ENCODE assay signal across 8 cellular contexts in the genomic region with DNA sequence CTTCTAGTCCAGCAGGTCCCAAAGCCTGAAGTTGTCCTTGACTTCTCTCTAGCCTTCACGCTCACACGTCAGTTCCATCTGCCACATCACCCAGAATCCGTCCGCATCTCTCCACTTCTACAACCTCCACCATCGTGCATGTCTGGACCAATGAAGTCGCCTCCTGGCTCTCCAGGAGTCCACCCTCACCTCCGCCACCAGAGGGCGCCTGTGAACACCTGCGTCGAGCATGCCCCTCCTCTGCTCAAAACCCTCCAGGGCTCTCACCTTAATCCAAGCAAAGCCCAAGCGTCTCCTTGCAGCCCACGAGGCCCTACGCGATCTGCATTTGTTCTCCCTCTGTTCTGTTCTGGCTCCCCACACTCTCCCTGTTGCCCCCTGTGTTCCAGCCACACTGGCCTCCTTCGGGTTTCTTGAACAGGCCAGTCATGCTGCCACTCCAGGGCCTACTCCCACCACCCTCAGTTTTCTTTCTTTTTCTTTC. TPM values are rescaled to one million over a fixed set of nuclear protein-coding genes. Genes with fewer than 3 reads are reported as not detected.
DNase-seq lines count a peak whose midpoint lies in the region; ATAC-seq, FAIRE-seq and TF ChIP-seq lines count a peak whose summit lies in the region.

No MANE protein-coding gene starts in this region.

- FAIRE-seq in urothelium cell line (lab: Jason Lieb, UNC): no peak

- TF ChIP-seq EP300 in gastroesophageal sphincter (IDR thresholded peaks at IDR 0.05): no peak

- no peak overlapping the region for H3K4me3 Mint-ChIP-seq in activated T-helper 17 cell treated with anti-CD3 and anti-CD28 coated beads, Interleukin-2, amount 50 U/mL, for 72 hours

- TF ChIP-seq CTCF in Loucy (conservative IDR thresholded peaks at IDR 0.05; ENCODE audit: low read length) (peak; percentile 87), gastroesophageal sphincter (IDR thresholded peaks at IDR 0.05) (peak in 3 of 4 experiments; percentile 80 to 91 (median 81))

- H3K9ac ChIP-seq in Loucy (ENCODE audit: low read depth, low read length, poor library complexity, severe bottlenecking): peak overlapping the region; percentile 46

- no peak overlapping the region for H3K27ac ChIP-seq in gastroesophageal sphincter

- H4K20me1 ChIP-seq in Loucy (ENCODE audit: insufficient read depth, low read length, poor library complexity, severe bottlenecking): no peaks in the 10 kb centered on the region

- H3K27ac Mint-ChIP-seq in activated T-helper 17 cell treated with anti-CD3 and anti-CD28 coated beads, Interleukin-2, amount 50 U/mL, for 72 hours: peak overlapping the region; percentile 0

- no peaks in the 10 kb centered on the region for H3K27me3 Mint-ChIP-seq in activated T-helper 17 cell treated with anti-CD3 and anti-CD28 coated beads, Interleukin-2, amount 50 U/mL, for 72 hours

- peak overlapping the region; percentile 26 for H3K4me2 ChIP-seq in Loucy (ENCODE audit: low read depth, low read length, poor library complexity, severe bottlenecking)

- H3K9me2 ChIP-seq in Loucy (replicated peaks; ENCODE audit: low read depth, low read length): no peaks in the 10 kb centered on the region

- WGBS in gastroesophageal sphincter (ENCODE audit: low coverage in 1 of 2), 2 donors: 18 to 19% methylated on average over 13 to 15 of the region's 15 CpGs

- no peaks in the 10 kb centered on the region for H3K9me3 Mint-ChIP-seq in activated T-helper 17 cell treated with anti-CD3 and anti-CD28 coated beads, Interleukin-2, amount 50 U/mL, for 72 hours

- peaks cover 8% of the 10 kb centered on the region for H3K4me1 ChIP-seq in Loucy (ENCODE audit: insufficient read depth, low read length, poor library complexity, severe bottlenecking)
- H3K4me1 ChIP-seq in gastroesophageal sphincter: no peaks in the 10 kb centered on the region

- peaks cover 6% of the 10 kb centered on the region for H3K4me1 Mint-ChIP-seq in activated T-helper 17 cell treated with anti-CD3 and anti-CD28 coated beads, Interleukin-2, amount 50 U/mL, for 72 hours

- H3K9me3 ChIP-seq in Loucy (ENCODE audit: insufficient read depth, low read depth, low read length): peaks cover 4% of the 10 kb centered on the region; the same call in 1 of the 2 replicates
- H3K9me3 ChIP-seq in gastroesophageal sphincter: peaks cover 0 to 9% (median 0%) of the 10 kb centered on the region in 3 donors

- no peaks in the 10 kb centered on the region for H3F3A ChIP-seq in Loucy (ENCODE audit: low read depth)

- H3K36me3 ChIP-seq in Loucy (ENCODE audit: insufficient read depth, low read length) (no peaks in the 10 kb centered on the region), gastroesophageal sphincter (no peaks in the 10 kb centered on the region)

- ATAC-seq in GM21529 (IDR thresholded peaks at IDR 0.05; ENCODE audit: unreplicated experiment) (peak; percentile 86), gastroesophageal sphincter (peak; percentile 90)
- peak; percentile 100 for ATAC-seq in activated T-helper 17 cell treated with anti-CD3 and anti-CD28 coated beads, Interleukin-2, amount 50 U/mL, for 72 hours (replicated peaks)

- DNase-seq in COR-L47 (lab: John Stamatoyannopoulos, UW) (peak; percentile 77), pons (ENCODE audit: low spot score) (peak; percentile 52), urothelium cell line (ENCODE audit: low spot score) (peak; percentile 74)

- peak; percentile 54 for TF ChIP-seq POLR2A in Raji (IDR thresholded peaks at IDR 0.05; ENCODE audit: insufficient read depth, low read depth, low read length)
- no peak for TF ChIP-seq POLR2A in gastroesophageal sphincter (IDR thresholded peaks at IDR 0.05)

- H3K4me3 ChIP-seq in Loucy (ENCODE audit: low read length, poor library complexity, severe bottlenecking) (no peak overlapping the region), gastroesophageal sphincter (no peak overlapping the region)

- H3K27me3 ChIP-seq in Loucy (ENCODE audit: insufficient read depth, low read length, poor library complexity, severe bottlenecking): no peaks in the 10 kb centered on the region
- no peaks in the 10 kb centered on the region for H3K27me3 ChIP-seq in gastroesophageal sphincter

- no peaks in the 10 kb centered on the region for H3K36me3 Mint-ChIP-seq in activated T-helper 17 cell treated with anti-CD3 and anti-CD28 coated beads, Interleukin-2, amount 50 U/mL, for 72 hours (ENCODE audit: low read depth)

- H3K79me2 ChIP-seq in Loucy (ENCODE audit: insufficient read depth, low read length): no peaks in the 10 kb centered on the region

- peak overlapping the region; percentile 87 for H2AFZ ChIP-seq in Loucy (ENCODE audit: low read length)

RNA-seq across cellular contexts. Expression of gene USHBP1, which starts 3.7 kb away (rescaled TPM):
- under 1 TPM; 0.26 to 0.48 TPM for total RNA-seq in activated T-helper 17 cell treated with anti-CD3 and anti-CD28 coated beads, Interleukin-2, amount 50 U/mL, for 72 hours
- total RNA-seq in gastroesophageal sphincter: 1 to 10 TPM; 4.6 to 9.6 (median 5.1) TPM

RNA-seq across cellular contexts. Expression of gene BABAM1, which starts 6.4 kb away (rescaled TPM):
- total RNA-seq in activated T-helper 17 cell treated with anti-CD3 and anti-CD28 coated beads, Interleukin-2, amount 50 U/mL, for 72 hours: 100 to 1,000 TPM in 1 of 2 donors, 10 to 100 TPM in 1; 73.4 to 115 TPM
- total RNA-seq in gastroesophageal sphincter: 10 to 100 TPM; 62.6 to 91.8 (median 81.9) TPM

RNA-seq across cellular contexts. Expression of gene NR2F6, which starts 15.2 kb away (rescaled TPM):
- total RNA-seq in activated T-helper 17 cell treated with anti-CD3 and anti-CD28 coated beads, Interleukin-2, amount 50 U/mL, for 72 hours: 1 to 10 TPM; 6.8 to 9.2 TPM
- 10 to 100 TPM; 33.9 to 71.9 (median 60.2) TPM for total RNA-seq in gastroesophageal sphincter

RNA-seq across cellular contexts. Expression of gene ANKLE1, which starts 20.8 kb away (rescaled TPM):
- total RNA-seq in activated T-helper 17 cell treated with anti-CD3 and anti-CD28 coated beads, Interleukin-2, amount 50 U/mL, for 72 hours: 10 to 100 TPM in 1 of 2 donors, 1 to 10 TPM in 1; 4.4 to 11.6 TPM
- total RNA-seq in gastroesophageal sphincter: under 1 TPM in 2 of 4 donors, not detected in 2; 0.39 to 0.81 TPM

RNA-seq across cellular contexts. Expression of gene OCEL1, which starts 34.9 kb away (rescaled TPM):
- total RNA-seq in activated T-helper 17 cell treated with anti-CD3 and anti-CD28 coated beads, Interleukin-2, amount 50 U/mL, for 72 hours: 10 to 100 TPM; 14.1 to 17.6 TPM
- 10 to 100 TPM in 1 of 4 donors, 1 to 10 TPM in 3; 3.5 to 15.1 (median 6.5) TPM for total RNA-seq in gastroesophageal sphincter
